Comparison of ENCODE assay signal across 10 cellular contexts in the genomic region with DNA sequence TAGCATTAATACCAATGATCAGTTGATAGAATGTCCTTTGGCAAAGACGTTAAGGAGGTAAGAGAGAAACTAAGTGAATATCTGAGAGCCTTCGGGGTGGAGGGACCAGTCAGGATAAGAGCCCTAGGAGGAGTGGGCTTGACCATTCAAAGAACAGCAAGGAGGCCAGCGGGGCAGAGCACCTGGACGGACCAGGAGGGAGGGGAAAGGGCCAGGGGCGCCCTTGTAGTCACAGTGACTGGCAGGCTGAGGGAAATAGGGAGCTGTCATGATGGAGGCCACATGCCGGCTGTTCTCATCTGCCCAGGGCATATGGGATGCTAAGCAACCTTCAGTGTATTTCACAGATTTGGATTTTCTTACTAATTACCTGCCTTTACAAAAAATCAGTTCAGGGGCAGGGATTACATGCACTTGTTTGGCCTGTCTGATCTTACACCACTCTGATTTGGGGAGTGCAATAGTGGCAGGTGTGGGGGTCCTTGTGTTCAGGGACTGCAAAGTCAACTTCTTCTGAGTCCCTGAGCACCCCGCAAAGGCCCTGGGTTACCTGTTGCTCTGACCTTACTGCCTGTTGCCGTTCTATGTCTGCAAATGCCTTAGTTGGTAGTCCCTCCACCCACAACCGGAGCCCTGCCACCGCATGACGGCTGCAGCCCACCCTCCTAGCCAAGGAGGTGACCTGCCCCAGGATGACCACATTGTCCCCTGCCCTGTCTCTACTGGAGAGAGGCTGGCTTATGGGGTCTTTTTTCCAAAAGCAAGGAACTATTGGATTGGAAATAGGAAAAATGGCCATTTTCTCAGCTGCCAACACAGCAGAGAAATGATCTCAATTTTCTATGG. TPM values are rescaled to one million over a fixed set of nuclear protein-coding genes. Genes with fewer than 3 reads are reported as not detected.
"Had no signal": no experiment of that assay in that cellular context is flagged by ENCODE, and none has a peak within 500 bp of the region (broad histone marks: within the 10 kb centered on the region; RNA-seq: fewer than 3 reads in every experiment).

No MANE protein-coding gene starts in this region.

- H3K36me3 ChIP-seq: HAP-1 had no signal

- H3K9ac ChIP-seq: GM23248 had no signal

- H3K9me3 Mint-ChIP-seq: GM23338, H9, HFFc6 had no signal

- H3K9me3 ChIP-seq: HAP-1 had no signal

- DNase-seq: GM23248, GOT3, H7, H9, HCEC 1CT, HFFc6 had no signal

- FAIRE-seq: H1, H54 had no signal

- H3K27ac Mint-ChIP-seq: GM23338, H9, HFFc6 had no signal

- H3K4me3 Mint-ChIP-seq: GM23338, H9, HFFc6 had no signal

- H3K4me3 ChIP-seq: GM23248, GM23338, HAP-1 had no signal

- H3K4me1 ChIP-seq: HAP-1 had no signal

- H3K27ac ChIP-seq: GM23248 had no signal

RNA-seq across cellular contexts. Expression of a gene that starts 10.0 kb away (rescaled TPM):
- total RNA-seq: HFFc6 had no signal
- polyA plus RNA-seq: GM23248 had no signal
